In genomic region chr12:72028966-72029365, GRCh38 we compare ENCODE assay signal across 21 cellular contexts.
"Had no signal": no experiment of that assay in that cellular context is flagged by ENCODE, and none has a peak within 500 bp of the region (broad histone marks: within the 10 kb centered on the region; RNA-seq: fewer than 3 reads in every experiment).

No MANE protein-coding gene starts in this region.

- DNase-seq: hypothalamus; immature natural killer cell; kidney; left colon; left lung; lower lobe of right lung; mammary epithelial cell; mesenchymal stem cell; naive thymus-derived CD8-positive, alpha-beta T cell; nucleus accumbens; pancreas; posterior cingulate gyrus; retina; right cardiac atrium; stimulated activated CD4-positive, alpha-beta T cell treated with anti-CD3 and anti-CD28 coated beads, Interleukin-12 subunit alpha, Interleukin-12 subunit beta, amount 100 ng/mL, for 4 hours; stimulated activated CD4-positive, alpha-beta T cell treated with anti-CD3 and anti-CD28 coated beads, Interleukin-15, amount 100 ng/mL, for 24 hours; stimulated activated CD4-positive, alpha-beta T cell treated with anti-CD3 and anti-CD28 coated beads, Interleukin-2, amount 100 ng/mL, for 24 hours; stimulated activated CD4-positive, alpha-beta T cell treated with anti-CD3 and anti-CD28 coated beads, Interleukin-4, amount 100 ng/mL, for 1 hour; stimulated activated naive CD4-positive, alpha-beta T cell; uterus had no signal

- ATAC-seq: left colon; left lung; lower lobe of right lung; naive thymus-derived CD8-positive, alpha-beta T cell; pancreas; right cardiac atrium; sciatic nerve had no signal
